36 cellular contexts compared by ENCODE assay signal in the genomic region with DNA sequence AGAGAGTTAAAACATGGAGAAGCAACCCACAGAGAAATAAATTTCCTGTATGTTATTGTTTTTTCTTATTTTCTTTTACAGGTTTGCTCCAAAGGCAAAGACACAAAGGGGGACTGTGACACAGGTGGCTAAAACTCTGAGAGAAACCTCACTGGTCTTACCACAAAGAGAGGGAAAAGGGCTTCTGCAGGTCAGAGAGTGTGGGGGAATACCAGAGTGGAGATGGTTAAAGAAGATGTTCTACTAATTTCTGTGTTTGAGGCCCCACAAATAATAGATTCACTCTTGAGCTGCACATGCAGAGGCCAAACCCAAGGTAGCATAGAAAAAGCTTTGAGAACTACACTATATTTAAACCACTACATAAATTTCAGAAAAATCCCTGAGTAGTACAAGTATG.
"Had no signal": no experiment of that assay in that cellular context is flagged by ENCODE, and none has a peak within 500 bp of the region (broad histone marks: within the 10 kb centered on the region; RNA-seq: fewer than 3 reads in every experiment).

No MANE protein-coding gene starts in this region.

- H3K4me1 ChIP-seq: adrenal gland, ascending aorta, body of pancreas, breast epithelium had no signal

- H3K27ac ChIP-seq: adrenal gland, ascending aorta, body of pancreas, brain microvascular endothelial cell, breast epithelium, cardiac muscle cell had no signal

- H3K9me3 ChIP-seq: adrenal gland, ascending aorta, body of pancreas had no signal

- H3K9me3 Mint-ChIP-seq: activated naive CD4-positive, alpha-beta T cell treated with anti-CD3 and anti-CD28 coated beads for 36 hours; activated naive CD4-positive, alpha-beta T cell treated with anti-CD3 and anti-CD28 coated beads, Interleukin-2, amount 10 ng/mL, durations not matched to agents 7 days and 5 days; activated naive CD4-positive, alpha-beta T cell treated with anti-CD3 and anti-CD28 coated beads, Interleukin-2, amount 50 U/mL, for 24 hours; activated naive CD4-positive, alpha-beta T cell treated with anti-CD3 and anti-CD28 coated beads, Interleukin-2, amount 50 U/mL, for 72 hours; activated naive CD8-positive, alpha-beta T cell treated with anti-CD3 and anti-CD28 coated beads for 36 hours; activated naive CD8-positive, alpha-beta T cell treated with anti-CD3 and anti-CD28 coated beads, Interleukin-2, amount 10 ng/mL, durations not matched to agents 7 days and 5 days; activated naive CD8-positive, alpha-beta T cell treated with anti-CD3 and anti-CD28 coated beads, Interleukin-2, amount 50 U/mL, for 24 hours; activated T-cell treated with anti-CD3 and anti-CD28 coated beads, Interleukin-2, amount 50 U/mL, for 4 hours; activated T-cell treated with anti-CD3 and anti-CD28 coated beads, Interleukin-2, amount 50 U/mL, for 72 hours; activated T-helper 17 cell treated with anti-CD3 and anti-CD28 coated beads, Interleukin-2, amount 50 U/mL, for 72 hours; activated T-helper 2 cell treated with anti-CD3 and anti-CD28 coated beads, Interferon-gamma antibody, Interleukin-2, Interleukin-4, amounts not matched to agents 10 μg/mL and 5 μg/mL and 100 μg/mL, durations not matched to agents 14 hours and 24 hours and 36 hours had no signal

- H3K27me3 ChIP-seq: ascending aorta, body of pancreas, brain microvascular endothelial cell, breast epithelium, cardiac muscle cell had no signal

- DNase-seq: activated effector memory CD4-positive, alpha-beta T cell treated with anti-CD3 and anti-CD28 coated beads, Interleukin-2, amount 50 U/mL, for 16 hours; activated effector memory CD4-positive, alpha-beta T cell treated with Interleukin-2 at 50 U/mL for 16 hours; activated gamma-delta T cell; activated gamma-delta T cell treated with Interleukin-2 at 50 U/mL for 16 hours; activated naive CD4-positive, alpha-beta T cell; activated naive CD4-positive, alpha-beta T cell treated with anti-CD3 and anti-CD28 coated beads for 36 hours; activated naive CD4-positive, alpha-beta T cell treated with anti-CD3 and anti-CD28 coated beads, Interleukin-2, amount 10 ng/mL, durations not matched to agents 7 days and 5 days; activated naive CD4-positive, alpha-beta T cell treated with anti-CD3 and anti-CD28 coated beads, Interleukin-2, amount 50 U/mL, for 16 hours; activated naive CD4-positive, alpha-beta T cell treated with Interleukin-2 at 50 U/mL for 16 hours; activated naive CD8-positive, alpha-beta T cell treated with anti-CD3 and anti-CD28 coated beads for 36 hours; activated naive CD8-positive, alpha-beta T cell treated with anti-CD3 and anti-CD28 coated beads, Interleukin-2, amount 10 ng/mL, durations not matched to agents 7 days and 5 days; activated naive CD8-positive, alpha-beta T cell treated with anti-CD3 and anti-CD28 coated beads, Interleukin-2, amount 50 U/mL, for 24 hours; activated T-cell treated with anti-CD3 and anti-CD28 coated beads, Interleukin-2, amount 50 U/mL, for 4 hours; activated T-cell treated with anti-CD3 and anti-CD28 coated beads, Interleukin-2, amount 50 U/mL, for 48 hours; activated T-cell treated with anti-CD3 and anti-CD28 coated beads, Interleukin-2, amount 50 U/mL, for 72 hours; adrenal gland; amniotic stem cell; amygdala; anterior cingulate cortex; aorta; body of pancreas; brain microvascular endothelial cell; caudate nucleus; central memory CD4-positive, alpha-beta T cell; cerebellar nuclear complex had no signal

- H3K36me3 Mint-ChIP-seq: activated naive CD4-positive, alpha-beta T cell treated with anti-CD3 and anti-CD28 coated beads, Interleukin-2, amount 10 ng/mL, durations not matched to agents 7 days and 5 days; activated naive CD4-positive, alpha-beta T cell treated with anti-CD3 and anti-CD28 coated beads, Interleukin-2, amount 50 U/mL, for 24 hours; activated naive CD4-positive, alpha-beta T cell treated with anti-CD3 and anti-CD28 coated beads, Interleukin-2, amount 50 U/mL, for 72 hours; activated naive CD8-positive, alpha-beta T cell; activated naive CD8-positive, alpha-beta T cell treated with anti-CD3 and anti-CD28 coated beads for 36 hours; activated naive CD8-positive, alpha-beta T cell treated with anti-CD3 and anti-CD28 coated beads, Interleukin-2, amount 10 ng/mL, durations not matched to agents 7 days and 5 days; brain had no signal

- H3K27ac Mint-ChIP-seq: activated naive CD4-positive, alpha-beta T cell treated with anti-CD3 and anti-CD28 coated beads for 36 hours; activated naive CD4-positive, alpha-beta T cell treated with anti-CD3 and anti-CD28 coated beads, Interleukin-2, amount 10 ng/mL, durations not matched to agents 7 days and 5 days; activated naive CD4-positive, alpha-beta T cell treated with anti-CD3 and anti-CD28 coated beads, Interleukin-2, amount 50 U/mL, for 24 hours; activated naive CD4-positive, alpha-beta T cell treated with anti-CD3 and anti-CD28 coated beads, Interleukin-2, amount 50 U/mL, for 72 hours; activated naive CD8-positive, alpha-beta T cell; activated naive CD8-positive, alpha-beta T cell treated with anti-CD3 and anti-CD28 coated beads for 36 hours; activated naive CD8-positive, alpha-beta T cell treated with anti-CD3 and anti-CD28 coated beads, Interleukin-2, amount 10 ng/mL, durations not matched to agents 7 days and 5 days; activated naive CD8-positive, alpha-beta T cell treated with anti-CD3 and anti-CD28 coated beads, Interleukin-2, amount 50 U/mL, for 24 hours; activated T-cell treated with anti-CD3 and anti-CD28 coated beads, Interleukin-2, amount 50 U/mL, for 72 hours; activated T-helper 1 cell treated with anti-CD3 and anti-CD28 coated beads, Interleukin-12 subunit alpha, Interleukin-12 subunit beta, Interleukin-2, Interleukin-4 antibody, amounts not matched to agents 30 ng/mL and 10 ng/mL and 1 ng/mL, durations not matched to agents 14 hours and 24 hours and 36 hours; activated T-helper 17 cell treated with anti-CD3 and anti-CD28 coated beads, Interleukin-2, amount 50 U/mL, for 72 hours; activated T-helper 2 cell treated with anti-CD3 and anti-CD28 coated beads, Interferon-gamma antibody, Interleukin-2, Interleukin-4, amounts not matched to agents 10 μg/mL and 5 μg/mL and 100 μg/mL, durations not matched to agents 14 hours and 24 hours and 36 hours; brain had no signal

- H3K36me3 ChIP-seq: adrenal gland, ascending aorta, brain microvascular endothelial cell, breast epithelium, cardiac muscle cell had no signal

- ATAC-seq: activated naive CD4-positive, alpha-beta T cell treated with anti-CD3 and anti-CD28 coated beads, Interleukin-2, amount 50 U/mL, for 72 hours; activated naive CD8-positive, alpha-beta T cell treated with anti-CD3 and anti-CD28 coated beads, Interleukin-2, amount 50 U/mL, for 24 hours; activated T-cell treated with anti-CD3 and anti-CD28 coated beads, Interleukin-2, amount 50 U/mL, for 4 hours; activated T-cell treated with anti-CD3 and anti-CD28 coated beads, Interleukin-2, amount 50 U/mL, for 72 hours; activated T-helper 17 cell treated with anti-CD3 and anti-CD28 coated beads, Interleukin-2, amount 50 U/mL, for 72 hours; body of pancreas had no signal

- H3K4me1 Mint-ChIP-seq: activated naive CD4-positive, alpha-beta T cell treated with anti-CD3 and anti-CD28 coated beads, Interleukin-2, amount 10 ng/mL, durations not matched to agents 7 days and 5 days; activated naive CD4-positive, alpha-beta T cell treated with anti-CD3 and anti-CD28 coated beads, Interleukin-2, amount 50 U/mL, for 24 hours; activated naive CD8-positive, alpha-beta T cell treated with anti-CD3 and anti-CD28 coated beads for 36 hours; activated naive CD8-positive, alpha-beta T cell treated with anti-CD3 and anti-CD28 coated beads, Interleukin-2, amount 10 ng/mL, durations not matched to agents 7 days and 5 days; activated naive CD8-positive, alpha-beta T cell treated with anti-CD3 and anti-CD28 coated beads, Interleukin-2, amount 50 U/mL, for 24 hours; activated T-helper 17 cell treated with anti-CD3 and anti-CD28 coated beads, Interleukin-2, amount 50 U/mL, for 72 hours; brain; central memory CD8-positive, alpha-beta T cell had no signal

- H3K4me3 Mint-ChIP-seq: activated naive CD4-positive, alpha-beta T cell treated with anti-CD3 and anti-CD28 coated beads for 36 hours; activated naive CD4-positive, alpha-beta T cell treated with anti-CD3 and anti-CD28 coated beads, Interleukin-2, amount 10 ng/mL, durations not matched to agents 7 days and 5 days; activated naive CD4-positive, alpha-beta T cell treated with anti-CD3 and anti-CD28 coated beads, Interleukin-2, amount 50 U/mL, for 24 hours; activated naive CD8-positive, alpha-beta T cell; activated naive CD8-positive, alpha-beta T cell treated with anti-CD3 and anti-CD28 coated beads for 36 hours; activated naive CD8-positive, alpha-beta T cell treated with anti-CD3 and anti-CD28 coated beads, Interleukin-2, amount 10 ng/mL, durations not matched to agents 7 days and 5 days; activated naive CD8-positive, alpha-beta T cell treated with anti-CD3 and anti-CD28 coated beads, Interleukin-2, amount 50 U/mL, for 24 hours; activated T-cell treated with anti-CD3 and anti-CD28 coated beads, Interleukin-2, amount 50 U/mL, for 4 hours; activated T-cell treated with anti-CD3 and anti-CD28 coated beads, Interleukin-2, amount 50 U/mL, for 72 hours; activated T-helper 1 cell treated with anti-CD3 and anti-CD28 coated beads, Interleukin-12 subunit alpha, Interleukin-12 subunit beta, Interleukin-2, Interleukin-4 antibody, amounts not matched to agents 30 ng/mL and 10 ng/mL and 1 ng/mL, durations not matched to agents 14 hours and 24 hours and 36 hours; activated T-helper 17 cell treated with anti-CD3 and anti-CD28 coated beads, Interleukin-2, amount 50 U/mL, for 72 hours; brain; central memory CD8-positive, alpha-beta T cell had no signal

- H3K27me3 Mint-ChIP-seq: activated naive CD4-positive, alpha-beta T cell treated with anti-CD3 and anti-CD28 coated beads, Interleukin-2, amount 10 ng/mL, durations not matched to agents 7 days and 5 days; activated naive CD4-positive, alpha-beta T cell treated with anti-CD3 and anti-CD28 coated beads, Interleukin-2, amount 50 U/mL, for 24 hours; activated naive CD8-positive, alpha-beta T cell; activated naive CD8-positive, alpha-beta T cell treated with anti-CD3 and anti-CD28 coated beads for 36 hours; activated naive CD8-positive, alpha-beta T cell treated with anti-CD3 and anti-CD28 coated beads, Interleukin-2, amount 10 ng/mL, durations not matched to agents 7 days and 5 days; activated naive CD8-positive, alpha-beta T cell treated with anti-CD3 and anti-CD28 coated beads, Interleukin-2, amount 50 U/mL, for 24 hours; activated T-helper 17 cell treated with anti-CD3 and anti-CD28 coated beads, Interleukin-2, amount 50 U/mL, for 72 hours; central memory CD8-positive, alpha-beta T cell had no signal

- H3K4me3 ChIP-seq: adrenal gland, ascending aorta, body of pancreas, breast epithelium, cardiac muscle cell had no signal
